ENCODE assay signal across 14 cellular contexts in the genomic region with DNA sequence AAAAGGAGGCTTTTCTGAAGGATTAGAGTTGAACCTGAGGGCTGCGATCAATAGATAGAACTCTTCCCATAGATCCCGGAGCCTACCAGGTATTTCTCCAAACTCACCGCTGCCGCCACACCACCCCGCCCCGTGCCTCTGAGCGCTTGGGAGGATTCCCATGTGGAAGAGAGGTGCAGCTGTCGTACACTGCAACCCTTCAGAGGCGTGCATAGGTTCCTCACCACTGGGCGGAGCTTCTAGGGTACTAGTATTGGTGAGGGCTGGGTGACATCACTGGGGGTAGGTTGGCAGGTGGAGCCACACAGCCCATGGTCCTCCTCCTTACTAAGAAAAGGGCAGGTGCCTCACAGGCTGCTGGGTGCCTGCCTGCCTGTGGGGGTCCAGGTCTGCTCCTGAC.
DNase-seq lines count a peak whose midpoint lies in the region; ATAC-seq and TF ChIP-seq lines count a peak whose summit lies in the region.
"Had no signal": no experiment of that assay in that cellular context is flagged by ENCODE, and none has a peak within 500 bp of the region (broad histone marks: within the 10 kb centered on the region; RNA-seq: fewer than 3 reads in every experiment).

No MANE protein-coding gene starts in this region.

- H3K9me3 ChIP-seq in H9 (ENCODE audit: control insufficient read depth, low read depth, low read length): no peaks in the 10 kb centered on the region
- H3K9me3 ChIP-seq: MG63, vagina had no signal

- H3K4ac ChIP-seq in H9 (ENCODE audit: low read depth, low read length): no peak overlapping the region

- no peak overlapping the region for H3T11ph ChIP-seq in H9 (ENCODE audit: low read length)

- no peaks in the 10 kb centered on the region for H3K79me2 ChIP-seq in H9 (ENCODE audit: insufficient read depth, low read length)

- H3K27ac Mint-ChIP-seq in H9: no peak overlapping the region
- H3K27ac Mint-ChIP-seq in activated naive CD4-positive, alpha-beta T cell treated with anti-CD3 and anti-CD28 coated beads, Interleukin-2, amount 50 U/mL, for 72 hours: no peak overlapping the region
- H3K27ac Mint-ChIP-seq: CD4-positive, alpha-beta memory T cell had no signal

- no peak overlapping the region for H3K9ac ChIP-seq in H9 (ENCODE audit: extremely low read depth, insufficient read length, low read length)

- peaks cover 14% of the 10 kb centered on the region for H3K23me2 ChIP-seq in H9 (ENCODE audit: insufficient read length, low read depth, low read length, poor library complexity, severe bottlenecking)

- H3K27me3 ChIP-seq in H9 (ENCODE audit: insufficient read depth, low read length): peaks cover 13% of the 10 kb centered on the region; the same call in 1 of the 2 replicates
- H3K27me3 ChIP-seq: vagina had no signal

- WGBS in H9 (ENCODE audit: extremely low coverage, insufficient read length, low lambda C conversion rate): no CpG with 5 or more reads among the region's 10 CpGs

- peaks cover 1% of the 10 kb centered on the region; the same call in 1 of the 2 replicates for H3K4me1 ChIP-seq in H9 (ENCODE audit: insufficient read depth, low read length)

- H2BK20ac ChIP-seq in H9 (ENCODE audit: low read depth, low read length, poor library complexity, severe bottlenecking): no peak overlapping the region

- H2AFZ ChIP-seq in H9 (ENCODE audit: low read length): no peak overlapping the region

- no peak overlapping the region for H3K4me3 ChIP-seq in epithelial cell of esophagus (ENCODE audit: low read length)
- H3K4me3 ChIP-seq: MG63, vagina had no signal

- H3K18ac ChIP-seq in H9 (ENCODE audit: insufficient read length, low read depth, low read length): no peak overlapping the region

- TF ChIP-seq CTCF in H9 (conservative IDR thresholded peaks at IDR 0.05): no peak
- peak; percentile 22 for TF ChIP-seq CTCF in epithelial cell of esophagus (IDR thresholded peaks at IDR 0.05; ENCODE audit: insufficient read depth, low read depth, low read length, missing control alignments)

- H3K4me1 Mint-ChIP-seq in H9: peaks cover 45 to 51% of the 10 kb centered on the region in 2 experiments

- no peak overlapping the region for H2AK5ac ChIP-seq in H9 (ENCODE audit: insufficient read length, low read length)

- H4K8ac ChIP-seq in H9 (replicated peaks; ENCODE audit: insufficient read length, low read depth, low read length): no peak overlapping the region

- no peak overlapping the region for H2BK15ac ChIP-seq in H9 (ENCODE audit: low read depth, low read length)

- DNase-seq in DMS53 (lab: John Stamatoyannopoulos, UW) (peak; percentile 28), DMS53 treated with DMSO at 0.1 percent for 48 hours (lab: John Stamatoyannopoulos, UW; ENCODE audit: unreplicated experiment) (no peak), H9 (peak; percentile 75), NCI-H510A treated with DMSO at 0.1 percent for 48 hours (lab: John Stamatoyannopoulos, UW) (peak; percentile 95), epithelial cell of esophagus (ENCODE audit: low read depth) (peak; percentile 50), SIG-M5 treated with dmso at 0.1 percent for 504 hours (lab: John Stamatoyannopoulos, UW; ENCODE audit: unreplicated experiment) (no peak)
- no peak for DNase-seq in activated naive CD4-positive, alpha-beta T cell treated with anti-CD3 and anti-CD28 coated beads, Interleukin-2, amount 50 U/mL, for 72 hours (ENCODE audit: low spot score in 2 of 2)
- DNase-seq: activated naive CD4-positive, alpha-beta T cell; CD4-positive, alpha-beta memory T cell; MG63; small intestine; stimulated activated naive CD4-positive, alpha-beta T cell treated with Interleukin-2 at 50 U/mL for 16 hours had no signal

- H3K27me3 Mint-ChIP-seq in H9 (ENCODE audit: low read depth): peaks cover 38% of the 10 kb centered on the region

- no peak overlapping the region for H2BK12ac ChIP-seq in H9 (ENCODE audit: insufficient read length, low read depth, low read length)

- H2BK120ac ChIP-seq in H9 (ENCODE audit: low read depth, low read length, poor library complexity, severe bottlenecking): no peak overlapping the region

- no peaks in the 10 kb centered on the region for H3K9me3 Mint-ChIP-seq in H9
- H3K9me3 Mint-ChIP-seq in activated naive CD4-positive, alpha-beta T cell treated with anti-CD3 and anti-CD28 coated beads, Interleukin-2, amount 50 U/mL, for 72 hours: no peaks in the 10 kb centered on the region
- H3K9me3 Mint-ChIP-seq: CD4-positive, alpha-beta memory T cell had no signal

- H3K56ac ChIP-seq in H9 (ENCODE audit: insufficient read length, low read depth, low read length): no peak overlapping the region

- no peak overlapping the region for H2BK5ac ChIP-seq in H9 (ENCODE audit: insufficient read length, low read length)

- H3K4me2 ChIP-seq in H9 (ENCODE audit: insufficient read depth, insufficient read length, low read length): no peak overlapping the region

- H4K20me1 ChIP-seq in H9 (ENCODE audit: control insufficient read depth, insufficient read depth, insufficient read length): no peaks in the 10 kb centered on the region

- no peak overlapping the region; the same call in 1 of the 2 replicates for H3K14ac ChIP-seq in H9 (ENCODE audit: insufficient read depth, low read length)

- no peak overlapping the region for H3K23ac ChIP-seq in H9 (ENCODE audit: insufficient read length, low read depth, low read length)

- no peaks in the 10 kb centered on the region for H3K36me3 Mint-ChIP-seq in H9 (ENCODE audit: insufficient read depth in 1 of 3, low read depth in 3 of 3)
- H3K36me3 Mint-ChIP-seq in activated naive CD4-positive, alpha-beta T cell treated with anti-CD3 and anti-CD28 coated beads, Interleukin-2, amount 50 U/mL, for 72 hours: no peaks in the 10 kb centered on the region
- H3K36me3 Mint-ChIP-seq: CD4-positive, alpha-beta memory T cell had no signal

- no peak overlapping the region for H4K5ac ChIP-seq in H9 (ENCODE audit: insufficient read length, low read depth, low read length)

- no peak overlapping the region for H4K91ac ChIP-seq in H9 (ENCODE audit: insufficient read length, low read depth, low read length)

- no peak overlapping the region for H3K27ac ChIP-seq in H9 (ENCODE audit: insufficient read length, low read depth, low read length)
- H3K27ac ChIP-seq: vagina had no signal

- no peaks in the 10 kb centered on the region for H3K79me1 ChIP-seq in H9 (ENCODE audit: insufficient read depth, low read depth, low read length, poor library complexity, severe bottlenecking)

- no peak overlapping the region for H3K4me3 Mint-ChIP-seq in H9
- H3K4me3 Mint-ChIP-seq: CD4-positive, alpha-beta memory T cell had no signal

- no peak for ATAC-seq in HG03432 (IDR thresholded peaks at IDR 0.05; ENCODE audit: unreplicated experiment)
- no peak for ATAC-seq in activated naive CD4-positive, alpha-beta T cell treated with anti-CD3 and anti-CD28 coated beads, Interleukin-2, amount 50 U/mL, for 72 hours

Comparison
In these comparisons a context has a peak if more than half of its experiments do, and no peak if none do; other contexts are left out.
1. DNase-seq: peak in DMS53 (single experiment), H9 (single experiment), NCI-H510A treated with DMSO at 0.1 percent for 48 hours (single experiment) and epithelial cell of esophagus (single experiment); none in DMS53 treated with DMSO at 0.1 percent for 48 hours (single experiment), SIG-M5 treated with dmso at 0.1 percent for 504 hours (single experiment) and activated naive CD4-positive, alpha-beta T cell treated with anti-CD3 and anti-CD28 coated beads, Interleukin-2, amount 50 U/mL, for 72 hours (0 of 2).